Comparison of ENCODE assay signal across 20 cellular contexts in genomic region chr10:94149702-94150101, GRCh38.
"Had no signal": no experiment of that assay in that cellular context is flagged by ENCODE, and none has a peak within 500 bp of the region (broad histone marks: within the 10 kb centered on the region; RNA-seq: fewer than 3 reads in every experiment).

No MANE protein-coding gene starts in this region.

- H3K9me3 ChIP-seq: MG63, SJSA1 had no signal

- H3K27me3 ChIP-seq: MG63, SJSA1 had no signal

- ATAC-seq: T-cell had no signal

- H3K4me1 ChIP-seq: SJSA1 had no signal

- DNase-seq: KBM-7, MG63, NCI-H1092, NCI-H1105 treated with DMSO at 0.1 percent for 48 hours, NCI-H1417 treated with DMSO at 0.1 percent for 48 hours, NCI-H146, NCI-H1694 treated with DMSO at 0.1 percent for 48 hours, NCI-H1930, NCI-H2081, NCI-H2107, NCI-H2227 treated with DMSO at 0.1 percent for 48 hours, NCI-H69, NCI-H774, Right ventricle myocardium superior, RPMI8226, SIG-M5, SW 1271, T-cell had no signal

- H3K27ac ChIP-seq: SJSA1, SK-N-MC had no signal

- H3K4me3 ChIP-seq: MG63, SJSA1, SK-N-MC had no signal

- H3K36me3 ChIP-seq: MG63, SJSA1 had no signal
